ENCODE assay signal across 8 cellular contexts in genomic region chr11:18527512-18527911, GRCh38. TPM values are rescaled to one million over a fixed set of nuclear protein-coding genes. Genes with fewer than 3 reads are reported as not detected.
DNase-seq lines count a peak whose midpoint lies in the region; ATAC-seq and TF ChIP-seq lines count a peak whose summit lies in the region.

No MANE protein-coding gene starts in this region.

- TF ChIP-seq CTCF in OCI-LY3 (IDR thresholded peaks at IDR 0.05; ENCODE audit: low read depth, low read length) = no peak
- no peak for TF ChIP-seq CTCF in coronary artery (IDR thresholded peaks at IDR 0.05)

- peaks cover 48% of the 10 kb centered on the region for H3K79me2 ChIP-seq in OCI-LY3 (ENCODE audit: low read length)

- H3K27ac ChIP-seq in OCI-LY3 (ENCODE audit: low read length) (peak overlapping the region; percentile 82), coronary artery (peak overlapping the region; percentile 90 to 97)

- no peaks in the 10 kb centered on the region for H3K36me3 ChIP-seq in OCI-LY3 (replicated peaks; ENCODE audit: low read depth, low read length)

- H3K27me3 ChIP-seq in OCI-LY3 (ENCODE audit: low read depth, low read length) (no peaks in the 10 kb centered on the region), mononuclear cell (ENCODE audit: insufficient read depth, low read length) (no peaks in the 10 kb centered on the region)

- no peak for ATAC-seq in HG02970 (IDR thresholded peaks at IDR 0.05; ENCODE audit: low FRiP score, unreplicated experiment)

- intact Hi-C loops in posterior cingulate gyrus (cut with DNase I) = loop anchor here (5.0 to 10.0 kb wide), 2 partner anchors 105 to 133 kb away; partner anchors contain the start of genes LDHA and SPTY2D1

- no peak overlapping the region for H2AFZ ChIP-seq in OCI-LY3 (ENCODE audit: low read depth, low read length)

- no peaks in the 10 kb centered on the region for H4K20me1 ChIP-seq in OCI-LY3 (ENCODE audit: insufficient read depth, low read length)

- H3K9me3 ChIP-seq in OCI-LY3 (ENCODE audit: insufficient read depth, low read length) (no peaks in the 10 kb centered on the region), mononuclear cell (ENCODE audit: low read depth, low read length) (no peaks in the 10 kb centered on the region)

- H3K4me1 ChIP-seq in OCI-LY3 (ENCODE audit: low read length) (peaks cover 31% of the 10 kb centered on the region), mononuclear cell (ENCODE audit: insufficient read depth, low read length) (peaks cover 16% of the 10 kb centered on the region)

- DNase-seq in NCI-H345 (lab: John Stamatoyannopoulos, UW) = peak; percentile 3
- no peak for DNase-seq in NCI-H345 treated with DMSO at 0.1 percent for 48 hours (lab: John Stamatoyannopoulos, UW; ENCODE audit: unreplicated experiment)
- DNase-seq in coronary artery (ENCODE audit: low spot score) = no peak
- DNase-seq in posterior cingulate gyrus = no peak
- DNase-seq in NCI-H2029 treated with DMSO at 0.1 percent for 48 hours (lab: John Stamatoyannopoulos, UW) = no peak

- H3K4me2 ChIP-seq in OCI-LY3 (ENCODE audit: low read length) = peak overlapping the region; percentile 80

- peak overlapping the region; percentile 88 for H3K9ac ChIP-seq in OCI-LY3 (ENCODE audit: low read length)

- H3K4me3 ChIP-seq in OCI-LY3 (ENCODE audit: low read length) (peak overlapping the region; percentile 90), coronary artery (peak overlapping the region; percentile 92), mononuclear cell (ENCODE audit: low read length) (peak overlapping the region; percentile 59)

RNA-seq across cellular contexts. Expression of gene TSG101, which starts 0.8 kb away (rescaled TPM):
- total RNA-seq in mononuclear cell = 31.6 TPM
